ENCODE assay signal across 9 cellular contexts in genomic region chr15:78564743-78565096, GRCh38. TPM values are rescaled to one million over a fixed set of nuclear protein-coding genes. Genes with fewer than 3 reads are reported as not detected.
DNase-seq lines count a peak whose midpoint lies in the region; ATAC-seq and TF ChIP-seq lines count a peak whose summit lies in the region.
"Had no signal": no experiment of that assay in that cellular context is flagged by ENCODE, and none has a peak within 500 bp of the region (broad histone marks: within the 10 kb centered on the region; RNA-seq: fewer than 3 reads in every experiment).

No MANE protein-coding gene starts in this region.

- H3K4me1 Mint-ChIP-seq in osteocyte (ENCODE audit: unreplicated experiment): peaks cover 10% of the 10 kb centered on the region

- no peaks in the 10 kb centered on the region for H3K36me3 Mint-ChIP-seq in osteocyte (ENCODE audit: unreplicated experiment)

- no peak overlapping the region for H3K27ac Mint-ChIP-seq in osteocyte (ENCODE audit: unreplicated experiment)

- TF ChIP-seq EP300 in SK-N-SH (IDR thresholded peaks at IDR 0.05; ENCODE audit: borderline replicate concordance in 1 of 2, low read depth in 1 of 2, low read length in 1 of 2): no peak

- H3K9me3 ChIP-seq in SK-N-SH (no peaks in the 10 kb centered on the region), duodenal mucosa (ENCODE audit: control insufficient read depth in 1 of 2, low read length in 2 of 2) (no peaks in the 10 kb centered on the region), spleen (no peaks in the 10 kb centered on the region)

- H3K36me3 ChIP-seq in SK-N-SH (replicated peaks in 1 of 2; ENCODE audit: control insufficient read depth in 1 of 2, insufficient read depth in 2 of 2, low read length in 1 of 2) (no peaks in the 10 kb centered on the region), duodenal mucosa (ENCODE audit: control insufficient read depth in 1 of 2, insufficient read depth in 2 of 2, low read length in 2 of 2) (no peaks in the 10 kb centered on the region), spleen (no peaks in the 10 kb centered on the region)

- no peak for TF ChIP-seq POLR2A in spleen (IDR thresholded peaks at IDR 0.05)

- H3K9ac ChIP-seq in SK-N-SH (no peak overlapping the region), duodenal mucosa (ENCODE audit: low read depth in 1 of 2, low read length in 2 of 2) (no peak overlapping the region)

- peak overlapping the region in 1 of 2 experiments; percentile 80; a peak in 1 of 4 replicates for H3K4me3 ChIP-seq in SK-N-SH (ENCODE audit: low read depth in 2 of 2, low read length in 1 of 2)
- H3K4me3 ChIP-seq in duodenal mucosa (ENCODE audit: low read depth in 1 of 2, low read length in 2 of 2): peak overlapping the region; percentile 76 to 82
- peak overlapping the region in 7 of 8 donors; percentile 50 to 94 (median 69) for H3K4me3 ChIP-seq in spleen

- H3K27ac ChIP-seq in SK-N-SH (ENCODE audit: low read depth in 2 of 2, low read length in 1 of 2) (peak overlapping the region in 1 of 2 experiments; percentile 44; a peak in 2 of 4 replicates), duodenal mucosa (ENCODE audit: low read depth, low read length) (no peak overlapping the region), spleen (peak overlapping the region in 4 of 8 donors; percentile 17 to 59 (median 34))

- TF ChIP-seq RAD21 in SK-N-SH (IDR thresholded peaks at IDR 0.05; ENCODE audit: low read length): no peak

- H3F3A ChIP-seq in SK-N-SH (replicated peaks; ENCODE audit: insufficient read depth): peaks cover 9% of the 10 kb centered on the region

- peaks cover 36% of the 10 kb centered on the region for H3K27me3 Mint-ChIP-seq in osteocyte (ENCODE audit: unreplicated experiment)

- H3K9me2 ChIP-seq in SK-N-SH: no peaks in the 10 kb centered on the region

- no peak for ATAC-seq in SK-N-SH treated with all-trans-retinoic acid at 6 μM for 48 hours
- ATAC-seq in HG03521 (IDR thresholded peaks at IDR 0.05; ENCODE audit: unreplicated experiment): peak; percentile 8
- ATAC-seq in left lobe of liver: no peak

- H3K4me1 ChIP-seq in SK-N-SH (ENCODE audit: control insufficient read depth in 1 of 2, insufficient read depth in 2 of 2, low read depth in 1 of 2, low read length in 1 of 2): peaks cover 0 to 13% of the 10 kb centered on the region in 2 experiments; a peak in 2 of 4 replicates
- peaks cover 7 to 17% of the 10 kb centered on the region in 2 donors for H3K4me1 ChIP-seq in duodenal mucosa (ENCODE audit: control insufficient read depth in 1 of 2, insufficient read depth in 2 of 2, low read length in 2 of 2)
- peaks cover 8 to 23% (median 17%) of the 10 kb centered on the region in 6 donors for H3K4me1 ChIP-seq in spleen

- DNase-seq in SK-N-SH (no peak), spleen (no peak), SW480 (ENCODE audit: low spot score) (no peak), osteocyte (ENCODE audit: extremely low spot score, unreplicated experiment) (no peak), left lobe of liver (ENCODE audit: low spot score) (no peak)

- no peaks in the 10 kb centered on the region for H3K9me3 Mint-ChIP-seq in osteocyte (ENCODE audit: unreplicated experiment)

- POLR2A ChIA-PET in SK-N-SH (lab: Yijun Ruan, JAX): interaction anchor here (0.6 to 2.2 kb wide), 8 partner anchors 24 to 265 kb away, joined by 3 to 17 read pairs (median 6); partner anchors contain the start of genes CHRNA3, IREB2, PSMA4 and SKIC8

- peaks cover 16% of the 10 kb centered on the region; the same call in 1 of the 2 replicates for H3K79me2 ChIP-seq in SK-N-SH (ENCODE audit: insufficient read depth)

- H2AFZ ChIP-seq in SK-N-SH (ENCODE audit: low read depth): peak overlapping the region; percentile 75; the same call in 1 of the 2 replicates

- intact Hi-C loops in spleen (cut with DNase I; ENCODE audit: low total_unique reads): no loop called here

- H3K27me3 ChIP-seq in SK-N-SH (ENCODE audit: insufficient read depth) (no peaks in the 10 kb centered on the region), duodenal mucosa (ENCODE audit: control insufficient read depth in 1 of 2, insufficient read depth in 2 of 2, low read length in 2 of 2) (peaks cover 0 to 6% of the 10 kb centered on the region in 2 donors), spleen (replicated peaks in 1 of 7) (peaks cover 0 to 25% (median 8%) of the 10 kb centered on the region in 7 donors)

- peak overlapping the region; percentile 91 for H3K4me2 ChIP-seq in SK-N-SH

- no peaks in the 10 kb centered on the region for H4K20me1 ChIP-seq in SK-N-SH (ENCODE audit: insufficient read depth)

- 89% methylated on average over 8 of the region's 11 CpGs for WGBS in SK-N-SH (ENCODE audit: low lambda C conversion rate)
- 28 to 39% (median 36%) methylated on average over 6 to 11 of the region's 11 CpGs for WGBS in spleen, 5 donors

- CTCF ChIA-PET in SK-N-SH (lab: Yijun Ruan, JAX): interaction anchor here (1.0 to 3.4 kb wide), 8 partner anchors 8 to 256 kb away, joined by 3 to 12 read pairs (median 8); partner anchors contain the start of gene PSMA4

- no peak overlapping the region for H3K4me3 Mint-ChIP-seq in osteocyte (ENCODE audit: unreplicated experiment)

- TF ChIP-seq CTCF in SK-N-SH (IDR thresholded peaks at IDR 0.05): no peak
- no peak for TF ChIP-seq CTCF in spleen (IDR thresholded peaks at IDR 0.05 in 8 of 11, conservative IDR thresholded peaks at IDR 0.05 in 3 of 11)
- TF ChIP-seq CTCF in osteocyte (IDR thresholded peaks at IDR 0.05): no peak

TF ChIP-seq in SK-N-SH, 30 proteins besides CTCF, POLR2A, EP300 and RAD21 (continues in another document):
- TF ChIP-seq, protein P1, sequence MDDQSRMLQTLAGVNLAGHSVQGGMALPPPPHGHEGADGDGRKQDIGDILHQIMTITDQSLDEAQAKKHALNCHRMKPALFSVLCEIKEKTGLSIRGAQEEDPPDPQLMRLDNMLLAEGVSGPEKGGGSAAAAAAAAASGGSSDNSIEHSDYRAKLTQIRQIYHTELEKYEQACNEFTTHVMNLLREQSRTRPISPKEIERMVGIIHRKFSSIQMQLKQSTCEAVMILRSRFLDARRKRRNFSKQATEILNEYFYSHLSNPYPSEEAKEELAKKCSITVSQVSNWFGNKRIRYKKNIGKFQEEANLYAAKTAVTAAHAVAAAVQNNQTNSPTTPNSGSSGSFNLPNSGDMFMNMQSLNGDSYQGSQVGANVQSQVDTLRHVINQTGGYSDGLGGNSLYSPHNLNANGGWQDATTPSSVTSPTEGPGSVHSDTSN (IDR thresholded peaks at IDR 0.05): no peak
- no peak for TF ChIP-seq FOXJ3 (CRISPR knock-in tag; IDR thresholded peaks at IDR 0.05)
- no peak for TF ChIP-seq FOXM1 (IDR thresholded peaks at IDR 0.05; ENCODE audit: low read depth)
- TF ChIP-seq ELF1 (IDR thresholded peaks at IDR 0.05): no peak

TF ChIP-seq in SK-N-SH treated with all-trans-retinoic acid at 6 μM for 48 hours, 23 proteins besides CTCF, POLR2A, EP300 and RAD21 (continues in another document):
- no peak for TF ChIP-seq ZNF565 (CRISPR knock-in tag; conservative IDR thresholded peaks at IDR 0.05; ENCODE audit: low read depth)
- no peak for TF ChIP-seq POU6F1 (CRISPR knock-in tag; IDR thresholded peaks at IDR 0.05; ENCODE audit: borderline replicate concordance, low read depth)
- TF ChIP-seq GLIS3 (CRISPR knock-in tag; IDR thresholded peaks at IDR 0.05): no peak
- TF ChIP-seq ZNF70 (CRISPR knock-in tag; IDR thresholded peaks at IDR 0.05): no peak
- TF ChIP-seq RARB (CRISPR knock-in tag; IDR thresholded peaks at IDR 0.05): no peak
- TF ChIP-seq ZFP30 (CRISPR knock-in tag; IDR thresholded peaks at IDR 0.05): no peak

RNA-seq across cellular contexts. Expression of gene CHRNA5, which starts 0.6 kb away (rescaled TPM):
- 5.3 and 5.5 TPM in 2 replicates for polyA plus RNA-seq in SK-N-SH (2012; rRNA removed)
- polyA plus RNA-seq in SK-N-SH (2012; cell fraction: cytosol; rRNA removed): 8.4 and 10.5 TPM in 2 replicates
- polyA plus RNA-seq in SK-N-SH (2012; cell fraction: nucleus; rRNA removed): 0.88 and 2.0 TPM in 2 replicates
- 1 to 10 TPM in 2 of 7 donors, under 1 TPM in 5; 0.39 to 2.2 (median 0.64) TPM for total RNA-seq in spleen
- polyA plus RNA-seq in spleen: under 1 TPM; 0.11 to 0.24 (median 0.19) TPM
- 0.55 and 1.1 TPM in 2 replicates for total RNA-seq in osteocyte
- total RNA-seq in left lobe of liver: 0.35 TPM

RNA-seq across cellular contexts. Expression of gene PSMA4, which starts 24.5 kb away (rescaled TPM):
- polyA plus RNA-seq in SK-N-SH (2012; rRNA removed): 212 and 251 TPM in 2 replicates
- polyA plus RNA-seq in SK-N-SH (2012; cell fraction: cytosol; rRNA removed): 298 and 384 TPM in 2 replicates
- 69.9 and 146 TPM in 2 replicates for polyA plus RNA-seq in SK-N-SH (2012; cell fraction: nucleus; rRNA removed)
- 100 to 1,000 TPM in 6 of 7 donors, 10 to 100 TPM in 1; 99.0 to 128 (median 110) TPM for total RNA-seq in spleen
- polyA plus RNA-seq in spleen: 100 to 1,000 TPM; 176 to 243 (median 207) TPM
- 172 and 183 TPM in 2 replicates for total RNA-seq in osteocyte
- 59.2 TPM for total RNA-seq in left lobe of liver

RNA-seq across cellular contexts. Expression of gene CHRNA3, which starts 56.1 kb away (rescaled TPM):
- polyA plus RNA-seq in SK-N-SH (2012; rRNA removed): 2.3 and 6.3 TPM in 2 replicates
- 3.7 and 6.1 TPM in 2 replicates for polyA plus RNA-seq in SK-N-SH (2012; cell fraction: cytosol; rRNA removed)
- polyA plus RNA-seq in SK-N-SH (2012; cell fraction: nucleus; rRNA removed): 6.8 and 9.9 TPM in 2 replicates
- total RNA-seq in spleen: under 1 TPM in 5 of 7 donors, not detected in 2; 0.23 to 0.66 (median 0.46) TPM
- 1 to 10 TPM in 1 of 3 donors, under 1 TPM in 2; 0.48 to 1.6 (median 0.74) TPM for polyA plus RNA-seq in spleen
- 0.29 and 0.38 TPM in 2 replicates for total RNA-seq in osteocyte
- not detected for total RNA-seq in left lobe of liver
- polyA plus RNA-seq: AG04450 had no signal

RNA-seq across cellular contexts. Expression of gene HYKK, which starts 57.3 kb away (rescaled TPM):
- 2.2 and 2.8 TPM in 2 replicates for polyA plus RNA-seq in SK-N-SH (2012; rRNA removed)
- polyA plus RNA-seq in SK-N-SH (2012; cell fraction: cytosol; rRNA removed): 2.8 TPM in 2 replicates
- polyA plus RNA-seq in SK-N-SH (2012; cell fraction: nucleus; rRNA removed): 1.7 and 2.8 TPM in 2 replicates
- 1 to 10 TPM; 1.5 to 4.7 (median 2.5) TPM for total RNA-seq in spleen
- polyA plus RNA-seq in spleen: 1 to 10 TPM; 1.1 to 1.5 (median 1.2) TPM
- 3.1 and 3.4 TPM in 2 replicates for total RNA-seq in osteocyte
- total RNA-seq in left lobe of liver: 5.4 TPM
